Comparison of ENCODE assay signal across 13 cellular contexts in the genomic region with DNA sequence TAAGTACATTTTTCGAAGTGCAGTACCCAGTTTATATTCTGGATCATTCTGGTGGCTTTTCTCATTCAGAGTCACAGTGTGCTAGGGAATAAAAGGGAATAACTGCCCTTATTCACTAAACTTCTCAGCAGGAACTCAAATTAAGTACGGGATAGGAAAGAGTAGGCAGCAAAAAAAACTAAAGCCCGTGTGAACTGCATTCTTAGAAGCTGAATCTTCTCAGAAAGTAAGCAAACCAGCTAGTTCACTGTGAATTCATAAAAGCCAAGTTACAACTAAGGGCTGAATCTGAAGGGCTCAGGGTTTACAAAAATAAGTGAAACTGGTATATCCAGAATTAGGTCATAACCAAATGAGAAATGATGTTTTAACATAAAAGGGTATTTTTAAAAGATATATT. TPM values are rescaled to one million over a fixed set of nuclear protein-coding genes. Genes with fewer than 3 reads are reported as not detected.
DNase-seq lines count a peak whose midpoint lies in the region; TF ChIP-seq lines count a peak whose summit lies in the region.
"Had no signal": no experiment of that assay in that cellular context is flagged by ENCODE, and none has a peak within 500 bp of the region (broad histone marks: within the 10 kb centered on the region; RNA-seq: fewer than 3 reads in every experiment).

No MANE protein-coding gene starts in this region.

- peaks cover 51% of the 10 kb centered on the region for H3K36me3 Mint-ChIP-seq in T-helper 2 cell treated with Interferon-gamma antibody and Interleukin-4, amounts not matched to agents 5 μg/mL and 100 μg/mL, for 36 hours (ENCODE audit: low read depth)

- no peak for TF ChIP-seq CTCF in PC-9 (conservative IDR thresholded peaks at IDR 0.05)

- POLR2A ChIA-PET in PC-9 (lab: Charles Lee; ENCODE audit: unreplicated experiment) = interaction anchor here (0.5 kb wide), 1 partner anchor 242 kb away, joined by 30 read pairs; no protein-coding TSS in a partner anchor

- no peaks in the 10 kb centered on the region for H3K9me2 ChIP-seq in PC-9 (ENCODE audit: insufficient read depth)

- H3K27me3 ChIP-seq in PC-9 (ENCODE audit: insufficient read depth, low read depth) = no peaks in the 10 kb centered on the region
- H3K27me3 ChIP-seq: cardiac muscle cell, esophagus squamous epithelium, upper lobe of right lung had no signal

- CTCF ChIA-PET in PC-9 (lab: Charles Lee) = interaction anchor here (0.6 kb wide), 2 partner anchors 12 to 201 kb away, joined by 3 to 4 read pairs; no protein-coding TSS in a partner anchor

- no peaks in the 10 kb centered on the region; the same call in 1 of the 2 replicates for H4K20me1 ChIP-seq in PC-9 (ENCODE audit: insufficient read depth)

- H3K27ac ChIP-seq in PC-9 = peak overlapping the region; percentile 44
- H3K27ac ChIP-seq: cardiac muscle cell, upper lobe of right lung had no signal

- no TSS peak for BruUV-seq in PC-9 (replicated peaks; lab: Mats Ljungman, UMichigan)

- intact Hi-C loops in PC-9 (cut with micrococcal nuclease; ENCODE audit: unreplicated experiment) = loop anchor here (5.0 to 10.0 kb wide), 2 partner anchors 142 to 261 kb away; no protein-coding TSS in a partner anchor

- H3F3A ChIP-seq in PC-9 (ENCODE audit: insufficient read depth, low read depth) = peaks cover 30% of the 10 kb centered on the region

- no peaks in the 10 kb centered on the region for H3K9me3 ChIP-seq in PC-9 (ENCODE audit: insufficient read depth, low read depth)
- H3K9me3 ChIP-seq: esophagus squamous epithelium, upper lobe of right lung had no signal

- H3K4me3 Mint-ChIP-seq in T-helper 2 cell treated with Interferon-gamma antibody and Interleukin-4, amounts not matched to agents 5 μg/mL and 100 μg/mL, for 36 hours = no peak overlapping the region
- H3K4me3 Mint-ChIP-seq: naive B cell had no signal

- DNase-seq in T-helper 2 cell treated with Interferon-gamma antibody and Interleukin-4, amounts not matched to agents 5 μg/mL and 100 μg/mL, for 36 hours (ENCODE audit: low spot score) = no peak
- no peak for DNase-seq in T-helper 2 cell
- DNase-seq in PC-9 = peak; percentile 17 to 89
- peak; percentile 67 for DNase-seq in dedifferentiated amniotic fluid mesenchymal stem cell (ENCODE audit: extremely low spot score)
- peak; percentile 47 for DNase-seq in non-pigmented ciliary epithelial cell (ENCODE audit: low read depth)
- no peak for DNase-seq in HuH-7.5 (ENCODE audit: low spot score)
- DNase-seq in NCI-H1436 treated with DMSO at 0.1 percent for 48 hours (lab: John Stamatoyannopoulos, UW) = no peak
- DNase-seq in stimulated activated CD4-positive, alpha-beta T cell treated with anti-CD3 and anti-CD28 coated beads, Interleukin-4, amount 100 ng/mL, for 24 hours = no peak
- DNase-seq: esophagus squamous epithelium, naive B cell, NCI-H2029 treated with DMSO at 0.1 percent for 48 hours, upper lobe of right lung had no signal

- H3K36me3 ChIP-seq in PC-9 (ENCODE audit: low read depth) = peaks cover 22% of the 10 kb centered on the region

- no peaks in the 10 kb centered on the region for H3K9me3 Mint-ChIP-seq in T-helper 2 cell treated with Interferon-gamma antibody and Interleukin-4, amounts not matched to agents 5 μg/mL and 100 μg/mL, for 36 hours
- H3K9me3 Mint-ChIP-seq: naive B cell had no signal

- peak overlapping the region; percentile 46; the same call in 1 of the 2 replicates for H3K4me2 ChIP-seq in PC-9

- peaks cover 36% of the 10 kb centered on the region for H3K4me1 Mint-ChIP-seq in T-helper 2 cell treated with Interferon-gamma antibody and Interleukin-4, amounts not matched to agents 5 μg/mL and 100 μg/mL, for 36 hours (ENCODE audit: low read depth)

- H3K27me3 Mint-ChIP-seq in T-helper 2 cell treated with Interferon-gamma antibody and Interleukin-4, amounts not matched to agents 5 μg/mL and 100 μg/mL, for 36 hours (ENCODE audit: low read depth) = no peaks in the 10 kb centered on the region
- H3K27me3 Mint-ChIP-seq: naive B cell had no signal

- H3K4me3 ChIP-seq in PC-9 = no peak overlapping the region
- H3K4me3 ChIP-seq: cardiac muscle cell, esophagus squamous epithelium, upper lobe of right lung had no signal

- no peak overlapping the region for H2AFZ ChIP-seq in PC-9

- H3K27ac Mint-ChIP-seq in T-helper 2 cell treated with Interferon-gamma antibody and Interleukin-4, amounts not matched to agents 5 μg/mL and 100 μg/mL, for 36 hours = peak overlapping the region; percentile 63

- no peaks in the 10 kb centered on the region for H3K79me2 ChIP-seq in PC-9 (ENCODE audit: low read depth)

- peaks cover 25% of the 10 kb centered on the region for H3K4me1 ChIP-seq in PC-9 (replicated peaks; ENCODE audit: insufficient read depth)
- H3K4me1 ChIP-seq: upper lobe of right lung had no signal

RNA-seq across cellular contexts. Expression of a gene that starts 22.0 kb away (rescaled TPM):
- 57.2 and 59.2 TPM in 2 replicates for total RNA-seq in PC-9 (2021)

RNA-seq across cellular contexts. Expression of a gene that starts 22.2 kb away (rescaled TPM):
- 17.6 and 21.2 TPM in 2 replicates for total RNA-seq in PC-9 (2021)

Comparison
In these comparisons a context has a peak if more than half of its experiments do, and no peak if none do; other contexts are left out.
1. DNase-seq: peak in PC-9 (2 of 2), dedifferentiated amniotic fluid mesenchymal stem cell (single experiment) and non-pigmented ciliary epithelial cell (single experiment); none in T-helper 2 cell treated with Interferon-gamma antibody and Interleukin-4, amounts not matched to agents 5 μg/mL and 100 μg/mL, for 36 hours (single experiment), T-helper 2 cell (0 of 5), HuH-7.5 (single experiment), NCI-H1436 treated with DMSO at 0.1 percent for 48 hours (single experiment) and stimulated activated CD4-positive, alpha-beta T cell treated with anti-CD3 and anti-CD28 coated beads, Interleukin-4, amount 100 ng/mL, for 24 hours (single experiment).